In genomic region chr11:114195981-114196731, GRCh38 we compare ENCODE assay signal across 11 cellular contexts.
A peak's percentile ranks its signal among the peaks of the same experiment; 100 is the strongest.
DNase-seq lines count a peak whose midpoint lies in the region; ATAC-seq lines count a peak whose summit lies in the region.
"Had no signal": no experiment of that assay in that cellular context is flagged by ENCODE, and none has a peak within 500 bp of the region (broad histone marks: within the 10 kb centered on the region; RNA-seq: fewer than 3 reads in every experiment).

No MANE protein-coding gene starts in this region.

- H3K27ac Mint-ChIP-seq in activated naive CD4-positive, alpha-beta T cell treated with anti-CD3 and anti-CD28 coated beads for 36 hours, result no peak overlapping the region
- H3K27ac Mint-ChIP-seq: dendritic cell treated with granulocyte-macrophage colony-stimulating factor and Interleukin-4, amounts not matched to agents 40 ng/mL and 50 ng/mL, for 4 days had no signal

- H3K36me3 ChIP-seq in mesendoderm (ENCODE audit: control insufficient read depth, insufficient read depth, low read length), result no peaks in the 10 kb centered on the region

- intact Hi-C loops in activated naive CD4-positive, alpha-beta T cell treated with anti-CD3 and anti-CD28 coated beads for 36 hours (cut with micrococcal nuclease), result loop anchor here (1.0 to 5.0 kb wide), 2 partner anchors 160 to 299 kb away; no protein-coding TSS in a partner anchor
- intact Hi-C loops in left colon (cut with DNase I, micrococcal nuclease), result no loop called here

- no peak overlapping the region for H3K27ac ChIP-seq in mesendoderm (ENCODE audit: low read depth, low read length)

- H3K4ac ChIP-seq in mesendoderm (ENCODE audit: low read depth, low read length), result no peak overlapping the region

- no peak overlapping the region for H4K8ac ChIP-seq in mesendoderm (ENCODE audit: low read depth, low read length)

- in situ Hi-C loops in T47D (cut with HindIII; ENCODE audit: low pct_unique_long_range_greater_than_20kb, low sequenced_read_pairs), result no loop called here

- peak; percentile 23 for DNase-seq in activated naive CD4-positive, alpha-beta T cell treated with anti-CD3 and anti-CD28 coated beads for 36 hours
- DNase-seq in activated naive CD4-positive, alpha-beta T cell treated with anti-CD3 and anti-CD28 coated beads, Interleukin-2, amount 50 U/mL, for 16 hours, result no peak
- peak; percentile 88 to 94 for DNase-seq in T47D (ENCODE audit: low read depth in 1 of 2, low spot score in 1 of 2)
- peak; percentile 36 for DNase-seq in mesendoderm
- DNase-seq in ureter (ENCODE audit: low spot score), result peak; percentile 76
- DNase-seq in left colon, result no peak
- no peak for DNase-seq in D341Med (ENCODE audit: low spot score)
- DNase-seq: activated CD4-positive, CD25-positive, alpha-beta regulatory T cell; NCI-H345 had no signal

- H3K18ac ChIP-seq in mesendoderm (ENCODE audit: low read length), result no peak overlapping the region

- no peak overlapping the region for H3K23ac ChIP-seq in mesendoderm (ENCODE audit: low read length)

- H3K27me3 Mint-ChIP-seq in activated naive CD4-positive, alpha-beta T cell treated with anti-CD3 and anti-CD28 coated beads for 36 hours (ENCODE audit: low read depth), result no peaks in the 10 kb centered on the region
- H3K27me3 Mint-ChIP-seq: dendritic cell treated with granulocyte-macrophage colony-stimulating factor and Interleukin-4, amounts not matched to agents 40 ng/mL and 50 ng/mL, for 4 days had no signal

- H4K5ac ChIP-seq in mesendoderm (ENCODE audit: low read length), result no peak overlapping the region

- CTCF ChIA-PET in activated naive CD4-positive, alpha-beta T cell treated with anti-CD3 and anti-CD28 coated beads for 36 hours (lab: Charles Lee), result interaction anchor here (0.6 to 0.9 kb wide), 3 partner anchors 65 to 138 kb away, joined by 3 to 4 read pairs (median 3); partner anchors contain the start of gene ZBTB16

- H3K79me1 ChIP-seq in mesendoderm (ENCODE audit: low read length), result no peaks in the 10 kb centered on the region

- peaks cover 11% of the 10 kb centered on the region for H3K4me1 Mint-ChIP-seq in activated naive CD4-positive, alpha-beta T cell treated with anti-CD3 and anti-CD28 coated beads for 36 hours (ENCODE audit: low read depth)

- no peaks in the 10 kb centered on the region for H3K79me2 ChIP-seq in mesendoderm (ENCODE audit: control insufficient read depth, insufficient read depth, low read length)

- H2BK5ac ChIP-seq in mesendoderm (ENCODE audit: low read length), result no peak overlapping the region

- no peak overlapping the region for H2BK15ac ChIP-seq in mesendoderm (replicated peaks; ENCODE audit: low read depth)

- H3K36me3 Mint-ChIP-seq in activated naive CD4-positive, alpha-beta T cell treated with anti-CD3 and anti-CD28 coated beads for 36 hours (ENCODE audit: low read depth), result no peaks in the 10 kb centered on the region

- no peak overlapping the region for H2BK120ac ChIP-seq in mesendoderm (ENCODE audit: low read depth, low read length)

- H3K4me2 ChIP-seq in mesendoderm (ENCODE audit: low read length), result no peak overlapping the region

- H3K9ac ChIP-seq in mesendoderm (ENCODE audit: low read length), result no peak overlapping the region

- no peak for ATAC-seq in left colon
- no peak for ATAC-seq in HG02623 (IDR thresholded peaks at IDR 0.05; ENCODE audit: unreplicated experiment)

- no peaks in the 10 kb centered on the region for H3K27me3 ChIP-seq in mesendoderm (ENCODE audit: insufficient read depth, low read length, poor library complexity)

- H3K9me3 Mint-ChIP-seq in activated naive CD4-positive, alpha-beta T cell treated with anti-CD3 and anti-CD28 coated beads for 36 hours, result peaks cover 5% of the 10 kb centered on the region

- no peak overlapping the region for H2AK5ac ChIP-seq in mesendoderm (ENCODE audit: low read length)

- no peak overlapping the region for H3K4me3 Mint-ChIP-seq in activated naive CD4-positive, alpha-beta T cell treated with anti-CD3 and anti-CD28 coated beads for 36 hours
- H3K4me3 Mint-ChIP-seq: dendritic cell treated with granulocyte-macrophage colony-stimulating factor and Interleukin-4, amounts not matched to agents 40 ng/mL and 50 ng/mL, for 4 days had no signal

- no peaks in the 10 kb centered on the region for H3K4me1 ChIP-seq in mesendoderm (ENCODE audit: control insufficient read depth, low read depth, low read length)

- WGBS in mesendoderm (ENCODE audit: extremely low coverage, insufficient coverage, low lambda C conversion rate), result no CpG with 5 or more reads among the region's 5 CpGs

- H3K56ac ChIP-seq in mesendoderm (ENCODE audit: low read length), result no peak overlapping the region

- H3K4me3 ChIP-seq in mesendoderm (ENCODE audit: low read length), result no peak overlapping the region

Comparison
In these comparisons a context has a peak if more than half of its experiments do, and no peak if none do; other contexts are left out.
1. DNase-seq: peak in activated naive CD4-positive, alpha-beta T cell treated with anti-CD3 and anti-CD28 coated beads for 36 hours (single experiment), T47D (2 of 2), mesendoderm (single experiment) and ureter (single experiment); none in activated naive CD4-positive, alpha-beta T cell treated with anti-CD3 and anti-CD28 coated beads, Interleukin-2, amount 50 U/mL, for 16 hours (single experiment), left colon (0 of 2) and D341Med (single experiment).